Comparison of ENCODE assay signal across 10 cellular contexts in the genomic region with DNA sequence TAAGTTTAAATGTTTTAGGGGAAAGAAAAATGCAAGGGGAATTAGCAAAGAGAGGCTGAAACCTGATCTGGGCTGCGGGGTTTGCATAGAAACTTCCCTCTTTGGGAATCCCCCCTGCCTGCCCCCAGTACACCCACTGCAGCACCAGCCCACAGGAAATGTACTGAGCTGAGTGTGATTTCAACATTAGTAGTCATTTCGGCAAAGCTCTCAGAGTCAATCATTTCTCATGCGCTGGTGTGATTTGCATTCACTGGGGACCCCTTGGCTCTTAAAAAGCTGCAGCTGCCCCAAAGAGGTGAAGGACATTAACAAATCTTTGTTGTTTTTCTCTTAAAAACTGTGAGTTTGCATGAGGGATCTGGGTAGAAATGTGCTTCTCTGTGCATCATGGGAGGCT.
DNase-seq lines count a peak whose midpoint lies in the region; ATAC-seq and FAIRE-seq lines count a peak whose summit lies in the region.
"Had no signal": no experiment of that assay in that cellular context is flagged by ENCODE, and none has a peak within 500 bp of the region (broad histone marks: within the 10 kb centered on the region; RNA-seq: fewer than 3 reads in every experiment).

No MANE protein-coding gene starts in this region.

- DNase-seq in stimulated activated effector memory CD8-positive, alpha-beta T cell treated with anti-CD3 and anti-CD28 coated beads, Interleukin-12 subunit alpha, Interleukin-12 subunit beta, amount 100 ng/mL, for 72 hours (ENCODE audit: low spot score in 2 of 2): no peak
- DNase-seq in frontal cortex (ENCODE audit: low spot score in 2 of 2) (no peak), posterior vena cava (ENCODE audit: low spot score) (no peak), NCI-H524 treated with DMSO at 0.1 percent for 48 hours (lab: John Stamatoyannopoulos, UW) (no peak)
- DNase-seq: NCI-H2081, occipital lobe had no signal

- ATAC-seq in GM19043 (IDR thresholded peaks at IDR 0.05; ENCODE audit: low read depth, unreplicated experiment) (peak; percentile 75), HG02588 (IDR thresholded peaks at IDR 0.05; ENCODE audit: unreplicated experiment) (peak; percentile 76), HG03565 (IDR thresholded peaks at IDR 0.05; ENCODE audit: unreplicated experiment) (peak; percentile 81)
- peak; percentile 80 for ATAC-seq in stimulated activated effector memory CD8-positive, alpha-beta T cell treated with anti-CD3 and anti-CD28 coated beads, Interleukin-12 subunit alpha, Interleukin-12 subunit beta, amount 100 ng/mL, for 72 hours

- no peak for FAIRE-seq in frontal cortex (lab: Jason Lieb, UNC)
- FAIRE-seq: TTC549 had no signal

- H3K36me3 Mint-ChIP-seq in stimulated activated effector memory CD8-positive, alpha-beta T cell treated with anti-CD3 and anti-CD28 coated beads, Interleukin-12 subunit alpha, Interleukin-12 subunit beta, amount 100 ng/mL, for 72 hours: no peaks in the 10 kb centered on the region

- peaks cover 3% of the 10 kb centered on the region for H3K9me3 Mint-ChIP-seq in stimulated activated effector memory CD8-positive, alpha-beta T cell treated with anti-CD3 and anti-CD28 coated beads, Interleukin-12 subunit alpha, Interleukin-12 subunit beta, amount 100 ng/mL, for 72 hours

- no peak overlapping the region for H3K4me3 Mint-ChIP-seq in stimulated activated effector memory CD8-positive, alpha-beta T cell treated with anti-CD3 and anti-CD28 coated beads, Interleukin-12 subunit alpha, Interleukin-12 subunit beta, amount 100 ng/mL, for 72 hours

- no peak overlapping the region for H3K27ac Mint-ChIP-seq in stimulated activated effector memory CD8-positive, alpha-beta T cell treated with anti-CD3 and anti-CD28 coated beads, Interleukin-12 subunit alpha, Interleukin-12 subunit beta, amount 100 ng/mL, for 72 hours

- intact Hi-C loops in posterior vena cava (cut with DNase I): no loop called here

- no peaks in the 10 kb centered on the region for H3K4me1 Mint-ChIP-seq in stimulated activated effector memory CD8-positive, alpha-beta T cell treated with anti-CD3 and anti-CD28 coated beads, Interleukin-12 subunit alpha, Interleukin-12 subunit beta, amount 100 ng/mL, for 72 hours
